ENCODE assay signal across 29 cellular contexts in the genomic region with DNA sequence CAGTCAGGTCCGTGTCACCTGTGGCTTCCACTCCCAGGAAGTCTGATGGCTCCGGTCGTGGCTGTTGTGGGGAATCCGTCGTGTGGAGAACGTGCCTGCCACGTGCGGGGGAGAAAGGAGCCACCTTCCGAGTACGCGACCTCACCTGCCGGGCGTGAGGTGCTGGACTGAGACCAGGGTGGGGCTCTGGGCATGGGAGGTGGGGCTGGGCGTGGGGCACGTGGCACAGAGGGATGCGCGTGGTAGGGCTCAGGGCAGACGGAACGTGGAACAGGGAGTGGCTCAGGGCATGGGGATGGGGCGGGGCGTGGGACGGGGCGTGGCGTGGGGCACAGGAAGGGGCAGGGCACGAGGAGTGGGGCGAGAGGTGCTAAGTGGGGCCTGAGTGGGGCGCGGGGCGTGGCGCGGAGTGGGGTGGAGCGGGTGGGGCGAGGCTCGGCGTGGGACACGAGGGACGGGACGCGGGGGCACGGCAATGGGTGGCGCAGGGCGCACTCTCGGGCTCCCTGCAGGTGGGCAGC.
"Had no signal": no experiment of that assay in that cellular context is flagged by ENCODE, and none has a peak within 500 bp of the region (broad histone marks: within the 10 kb centered on the region; RNA-seq: fewer than 3 reads in every experiment).

No MANE protein-coding gene starts in this region.

- H3K27ac ChIP-seq: KMS-11 had no signal

- ATAC-seq: activated CD8-positive, alpha-beta memory T cell treated with anti-CD3 and anti-CD28 coated beads, Interleukin-2, amount 10 ng/mL, durations not matched to agents 7 days and 5 days; activated naive CD4-positive, alpha-beta T cell treated with anti-CD3 and anti-CD28 coated beads, Interleukin-2, amount 50 U/mL, for 72 hours; activated naive CD8-positive, alpha-beta T cell treated with anti-CD3 and anti-CD28 coated beads, Interleukin-2, amount 50 U/mL, for 24 hours; PC-3; T-helper 17 cell had no signal

- H3K9ac ChIP-seq: KMS-11 had no signal

- FAIRE-seq: astrocyte, RCC 7860, TTC549 had no signal

- DNase-seq: activated B cell treated with CpG ODN at 0.5 μM for 24 hours; activated CD4-positive, alpha-beta T cell treated with anti-CD3 and anti-CD28 coated beads for 1 hour; activated CD4-positive, alpha-beta T cell treated with anti-CD3 and anti-CD28 coated beads, Interleukin-2, amount 10 ng/mL, durations not matched to agents 24 days and 14 days; activated CD4-positive, alpha-beta T cell treated with anti-CD3 and anti-CD28 coated beads, Interleukin-2, amount 50 U/mL, for 48 hours; activated CD8-positive, alpha-beta memory T cell treated with anti-CD3 and anti-CD28 coated beads, Interleukin-2, amount 10 ng/mL, durations not matched to agents 7 days and 5 days; activated effector memory CD4-positive, alpha-beta T cell treated with anti-CD3 and anti-CD28 coated beads, Interleukin-2, amount 50 U/mL, for 16 hours; activated naive CD4-positive, alpha-beta T cell treated with Interleukin-2 at 50 U/mL for 16 hours; activated naive CD8-positive, alpha-beta T cell treated with anti-CD3 and anti-CD28 coated beads, Interleukin-2, amount 50 U/mL, for 24 hours; activated T-cell treated with anti-CD3 and anti-CD28 coated beads, Interleukin-2, amount 50 U/mL, for 24 hours; amniotic stem cell; NCI-H1092; NCI-H1694; NCI-H2029; NCI-H2107; NCI-H2171 treated with DMSO at 0.1 percent for 48 hours; NCI-H226; NCI-H510A treated with DMSO at 0.1 percent for 48 hours; SHP77 treated with DMSO at 0.1 percent for 48 hours; T-helper 17 cell; T-helper 9 cell had no signal

- H3K4me2 ChIP-seq: KMS-11 had no signal

- H3K9me3 Mint-ChIP-seq: activated B cell treated with CpG ODN at 0.5 μM for 24 hours; activated CD4-positive, alpha-beta T cell treated with anti-CD3 and anti-CD28 coated beads, Interleukin-2, amount 10 ng/mL, durations not matched to agents 24 days and 14 days; activated naive CD4-positive, alpha-beta T cell treated with anti-CD3 and anti-CD28 coated beads, Interleukin-2, amount 50 U/mL, for 72 hours; activated naive CD8-positive, alpha-beta T cell treated with anti-CD3 and anti-CD28 coated beads, Interleukin-2, amount 50 U/mL, for 24 hours; activated T-cell treated with anti-CD3 and anti-CD28 coated beads, Interleukin-2, amount 50 U/mL, for 24 hours; activated T-helper 1 cell treated with anti-CD3 and anti-CD28 coated beads, Interleukin-12 subunit alpha, Interleukin-12 subunit beta, Interleukin-2, Interleukin-4 antibody, amounts not matched to agents 30 ng/mL and 10 ng/mL and 1 ng/mL, durations not matched to agents 14 hours and 24 hours and 36 hours; central memory CD8-positive, alpha-beta T cell had no signal

- H3K27ac Mint-ChIP-seq: activated B cell treated with CpG ODN at 0.5 μM for 24 hours; activated CD4-positive, alpha-beta T cell treated with anti-CD3 and anti-CD28 coated beads, Interleukin-2, amount 10 ng/mL, durations not matched to agents 24 days and 14 days; activated CD8-positive, alpha-beta memory T cell treated with anti-CD3 and anti-CD28 coated beads, Interleukin-2, amount 10 ng/mL, durations not matched to agents 7 days and 5 days; activated naive CD4-positive, alpha-beta T cell treated with anti-CD3 and anti-CD28 coated beads, Interleukin-2, amount 50 U/mL, for 72 hours; activated naive CD8-positive, alpha-beta T cell treated with anti-CD3 and anti-CD28 coated beads, Interleukin-2, amount 50 U/mL, for 24 hours; activated T-cell treated with anti-CD3 and anti-CD28 coated beads, Interleukin-2, amount 50 U/mL, for 24 hours; activated T-helper 1 cell treated with anti-CD3 and anti-CD28 coated beads, Interleukin-12 subunit alpha, Interleukin-12 subunit beta, Interleukin-2, Interleukin-4 antibody, amounts not matched to agents 30 ng/mL and 10 ng/mL and 1 ng/mL, durations not matched to agents 14 hours and 24 hours and 36 hours; brain; T-helper 17 cell had no signal

- H3K4me3 Mint-ChIP-seq: activated B cell treated with CpG ODN at 0.5 μM for 24 hours; activated CD4-positive, alpha-beta T cell treated with anti-CD3 and anti-CD28 coated beads, Interleukin-2, amount 10 ng/mL, durations not matched to agents 24 days and 14 days; activated CD8-positive, alpha-beta memory T cell treated with anti-CD3 and anti-CD28 coated beads, Interleukin-2, amount 10 ng/mL, durations not matched to agents 7 days and 5 days; activated naive CD8-positive, alpha-beta T cell treated with anti-CD3 and anti-CD28 coated beads, Interleukin-2, amount 50 U/mL, for 24 hours; activated T-cell treated with anti-CD3 and anti-CD28 coated beads, Interleukin-2, amount 50 U/mL, for 24 hours; activated T-helper 1 cell treated with anti-CD3 and anti-CD28 coated beads, Interleukin-12 subunit alpha, Interleukin-12 subunit beta, Interleukin-2, Interleukin-4 antibody, amounts not matched to agents 30 ng/mL and 10 ng/mL and 1 ng/mL, durations not matched to agents 14 hours and 24 hours and 36 hours; brain; central memory CD8-positive, alpha-beta T cell; T-helper 17 cell had no signal

- H3K27me3 Mint-ChIP-seq: activated CD8-positive, alpha-beta memory T cell treated with anti-CD3 and anti-CD28 coated beads, Interleukin-2, amount 10 ng/mL, durations not matched to agents 7 days and 5 days had no signal

- H3K4me1 Mint-ChIP-seq: activated B cell treated with CpG ODN at 0.5 μM for 24 hours; activated CD4-positive, alpha-beta T cell treated with anti-CD3 and anti-CD28 coated beads, Interleukin-2, amount 10 ng/mL, durations not matched to agents 24 days and 14 days; activated CD8-positive, alpha-beta memory T cell treated with anti-CD3 and anti-CD28 coated beads, Interleukin-2, amount 10 ng/mL, durations not matched to agents 7 days and 5 days; activated naive CD8-positive, alpha-beta T cell treated with anti-CD3 and anti-CD28 coated beads, Interleukin-2, amount 50 U/mL, for 24 hours; brain; central memory CD8-positive, alpha-beta T cell had no signal
